10 cellular contexts compared by ENCODE assay signal in the genomic region with DNA sequence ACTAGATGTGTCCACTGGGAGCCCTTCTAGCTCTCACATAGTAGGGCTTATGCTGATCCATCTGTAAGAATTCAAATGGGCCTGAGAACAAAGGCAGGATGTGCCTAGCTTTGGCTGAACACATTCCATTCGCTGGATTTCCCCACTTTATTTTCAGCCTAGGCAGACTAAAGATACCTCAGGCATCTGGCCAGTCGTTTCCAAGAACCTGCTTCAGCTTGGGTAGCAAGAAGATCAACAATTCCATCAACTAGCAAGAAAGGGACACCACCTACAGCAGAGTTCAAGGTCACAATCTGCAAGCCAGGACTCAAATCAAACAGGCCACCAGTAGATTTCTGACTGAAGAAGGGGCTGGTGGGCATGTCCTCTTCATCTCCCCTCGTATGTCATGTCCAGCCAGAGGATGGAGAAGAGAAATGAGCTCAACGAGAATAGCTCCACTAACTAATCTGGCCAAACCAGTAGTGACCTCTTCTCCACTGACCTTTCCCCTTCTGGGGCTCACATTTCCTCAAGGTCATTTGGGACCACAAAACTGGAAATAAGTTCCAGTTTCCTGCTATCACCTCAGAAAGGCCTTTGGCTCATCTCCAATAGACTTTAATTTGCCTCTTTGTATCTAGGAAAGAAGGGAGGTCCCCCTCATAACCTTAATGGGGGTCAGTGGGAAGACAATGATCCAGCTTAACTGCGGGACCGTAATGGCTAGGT. TPM values are rescaled to one million over a fixed set of nuclear protein-coding genes. Genes with fewer than 3 reads are reported as not detected.
A peak's percentile ranks its signal among the peaks of the same experiment; 100 is the strongest.
DNase-seq lines count a peak whose midpoint lies in the region; ATAC-seq and TF ChIP-seq lines count a peak whose summit lies in the region.
"Had no signal": no experiment of that assay in that cellular context is flagged by ENCODE, and none has a peak within 500 bp of the region (broad histone marks: within the 10 kb centered on the region; RNA-seq: fewer than 3 reads in every experiment).

No MANE protein-coding gene starts in this region.

- no peak overlapping the region for H4K91ac ChIP-seq in mesenchymal stem cell (ENCODE audit: low read length)

- peaks cover 33% of the 10 kb centered on the region for H3K4me1 Mint-ChIP-seq in activated CD8-positive, alpha-beta T cell treated with anti-CD3 and anti-CD28 coated beads, Interleukin-2, amount 10 ng/mL, durations not matched to agents 7 days and 5 days (ENCODE audit: low read depth)
- H3K4me1 Mint-ChIP-seq in activated CD8-positive, alpha-beta T cell treated with anti-CD3 and anti-CD28 coated beads for 36 hours (ENCODE audit: low read depth) = peaks cover 49% of the 10 kb centered on the region

- no peak overlapping the region for H2AFZ ChIP-seq in mesenchymal stem cell (ENCODE audit: low read depth, low read length)

- POLR2A ChIA-PET in activated CD8-positive, alpha-beta T cell treated with anti-CD3 and anti-CD28 coated beads, Interleukin-2, amount 10 ng/mL, durations not matched to agents 7 days and 5 days (lab: Charles Lee) = interaction anchor here (6.4 to 8.1 kb wide), 2 partner anchors 11 to 18 kb away, joined by 58 to 373 read pairs; a partner anchor contains a TSS
- POLR2A ChIA-PET in activated CD8-positive, alpha-beta T cell treated with anti-CD3 and anti-CD28 coated beads for 36 hours (lab: Charles Lee) = interaction anchor here (0.8 to 14.1 kb wide), 6 partner anchors 11 to 70 kb away, joined by 3 to 446 read pairs (median 7); a partner anchor contains a TSS

- H2BK12ac ChIP-seq in mesenchymal stem cell (ENCODE audit: low read length in 2 of 2) = peak overlapping the region; percentile 7 to 79

- CTCF ChIA-PET in activated CD8-positive, alpha-beta T cell treated with anti-CD3 and anti-CD28 coated beads, Interleukin-2, amount 10 ng/mL, durations not matched to agents 7 days and 5 days (lab: Charles Lee) = interaction anchor here (0.8 to 8.7 kb wide), 4 partner anchors 11 to 57 kb away, joined by 3 to 269 read pairs (median 120); a partner anchor contains a TSS
- CTCF ChIA-PET in activated CD8-positive, alpha-beta T cell treated with anti-CD3 and anti-CD28 coated beads for 36 hours (lab: Charles Lee) = interaction anchor here (1.2 to 8.7 kb wide), 5 partner anchors 10 to 136 kb away, joined by 4 to 247 read pairs (median 13); a partner anchor contains a TSS

- no peak for TF ChIP-seq CTCF in activated CD8-positive, alpha-beta T cell treated with anti-CD3 and anti-CD28 coated beads for 36 hours (IDR thresholded peaks at IDR 0.05)
- TF ChIP-seq CTCF in testis (IDR thresholded peaks at IDR 0.05) = no peak

- no peak overlapping the region for H3K9ac ChIP-seq in mesenchymal stem cell (ENCODE audit: low read length)

- H2BK5ac ChIP-seq in mesenchymal stem cell (ENCODE audit: low read depth, low read length, poor library complexity, severe bottlenecking) = no peak overlapping the region

- H3K4me3 ChIP-seq in mesenchymal stem cell (ENCODE audit: insufficient read depth in 1 of 2, low read depth in 1 of 2, low read length in 2 of 2) (no peak overlapping the region), testis (no peak overlapping the region)

- ATAC-seq in activated CD8-positive, alpha-beta T cell treated with anti-CD3 and anti-CD28 coated beads, Interleukin-2, amount 10 ng/mL, durations not matched to agents 7 days and 5 days = no peak
- ATAC-seq in activated CD8-positive, alpha-beta T cell treated with anti-CD3 and anti-CD28 coated beads for 36 hours = no peak
- no peak for ATAC-seq in GM18502 (IDR thresholded peaks at IDR 0.05; ENCODE audit: poor library complexity, unreplicated experiment)
- ATAC-seq in HG03469 (IDR thresholded peaks at IDR 0.05; ENCODE audit: unreplicated experiment) = no peak

- intact Hi-C loops in activated CD8-positive, alpha-beta T cell treated with anti-CD3 and anti-CD28 coated beads for 36 hours (cut with micrococcal nuclease) = no loop called here
- intact Hi-C loops in testis (cut with DNase I; ENCODE audit: low total_unique reads) = no loop called here

- no peak overlapping the region for H3K4ac ChIP-seq in mesenchymal stem cell (ENCODE audit: low read depth in 1 of 2, low read length in 2 of 2)

- H3K18ac ChIP-seq in mesenchymal stem cell (ENCODE audit: low read depth in 1 of 2, low read length in 2 of 2) = no peak overlapping the region

- H3K79me1 ChIP-seq in mesenchymal stem cell (replicated peaks; ENCODE audit: low read length, poor library complexity, severe bottlenecking) = peaks cover 2% of the 10 kb centered on the region

- H3K23ac ChIP-seq in mesenchymal stem cell (ENCODE audit: low read length in 2 of 2) = no peak overlapping the region

- H3K27ac ChIP-seq in caudate nucleus (ENCODE audit: low read depth, low read length) (peak overlapping the region; percentile 71), mesenchymal stem cell (ENCODE audit: low read length, poor library complexity, severe bottlenecking) (no peak overlapping the region), testis (peak overlapping the region; percentile 14 to 90)

- no peaks in the 10 kb centered on the region for H3K27me3 Mint-ChIP-seq in activated CD8-positive, alpha-beta T cell treated with anti-CD3 and anti-CD28 coated beads, Interleukin-2, amount 10 ng/mL, durations not matched to agents 7 days and 5 days (ENCODE audit: low read depth)
- no peaks in the 10 kb centered on the region for H3K27me3 Mint-ChIP-seq in activated CD8-positive, alpha-beta T cell treated with anti-CD3 and anti-CD28 coated beads for 36 hours

- DNase-seq in activated CD8-positive, alpha-beta T cell treated with anti-CD3 and anti-CD28 coated beads, Interleukin-2, amount 10 ng/mL, durations not matched to agents 7 days and 5 days = no peak
- DNase-seq in activated CD8-positive, alpha-beta T cell treated with anti-CD3 and anti-CD28 coated beads for 36 hours = no peak
- DNase-seq in caudate nucleus (lab: John Stamatoyannopoulos, UW) (no peak), mesenchymal stem cell (no peak), testis (no peak), H4 (ENCODE audit: low spot score) (no peak)
- DNase-seq: activated gamma-delta T cell, NCI-H2029 treated with DMSO at 0.1 percent for 48 hours had no signal

- H3K27me3 ChIP-seq in mesenchymal stem cell (ENCODE audit: control insufficient read depth in 1 of 2, insufficient read depth in 1 of 2, low read length in 2 of 2) (no peaks in the 10 kb centered on the region), testis (no peaks in the 10 kb centered on the region)

- peak overlapping the region; percentile 26 for H3K27ac Mint-ChIP-seq in activated CD8-positive, alpha-beta T cell treated with anti-CD3 and anti-CD28 coated beads, Interleukin-2, amount 10 ng/mL, durations not matched to agents 7 days and 5 days
- no peak overlapping the region for H3K27ac Mint-ChIP-seq in activated CD8-positive, alpha-beta T cell treated with anti-CD3 and anti-CD28 coated beads for 36 hours

- no peak overlapping the region for H3K14ac ChIP-seq in mesenchymal stem cell (ENCODE audit: low read length in 2 of 2)

- H2BK15ac ChIP-seq in mesenchymal stem cell (ENCODE audit: low read depth, poor library complexity, severe bottlenecking) = no peak overlapping the region

- no peak overlapping the region for H4K8ac ChIP-seq in mesenchymal stem cell (ENCODE audit: low read length)

- 95% methylated on average over 6 of the region's 6 CpGs for WGBS in mesenchymal stem cell
- 60 to 62% methylated on average over 6 of the region's 6 CpGs for WGBS in testis, 2 donors

- H3K9me3 ChIP-seq in mesenchymal stem cell (ENCODE audit: control insufficient read depth, low read length) (no peaks in the 10 kb centered on the region), testis (no peaks in the 10 kb centered on the region)

- no peak overlapping the region for H2BK120ac ChIP-seq in mesenchymal stem cell (ENCODE audit: low read depth, low read length)

- peak overlapping the region; percentile 9 for H2AK5ac ChIP-seq in mesenchymal stem cell (ENCODE audit: low read length, severe bottlenecking)

- H3K4me2 ChIP-seq in mesenchymal stem cell (ENCODE audit: low read length, poor library complexity, severe bottlenecking) = no peak overlapping the region

- no peaks in the 10 kb centered on the region for H3K9me3 Mint-ChIP-seq in activated CD8-positive, alpha-beta T cell treated with anti-CD3 and anti-CD28 coated beads, Interleukin-2, amount 10 ng/mL, durations not matched to agents 7 days and 5 days (ENCODE audit: insufficient read depth)
- H3K9me3 Mint-ChIP-seq in activated CD8-positive, alpha-beta T cell treated with anti-CD3 and anti-CD28 coated beads for 36 hours = no peaks in the 10 kb centered on the region

- no peak overlapping the region for H3K4me3 Mint-ChIP-seq in activated CD8-positive, alpha-beta T cell treated with anti-CD3 and anti-CD28 coated beads, Interleukin-2, amount 10 ng/mL, durations not matched to agents 7 days and 5 days
- H3K4me3 Mint-ChIP-seq in activated CD8-positive, alpha-beta T cell treated with anti-CD3 and anti-CD28 coated beads for 36 hours = no peak overlapping the region

- H3K36me3 ChIP-seq in mesenchymal stem cell (ENCODE audit: control insufficient read depth in 1 of 2, insufficient read depth in 2 of 2, low read depth in 1 of 2, low read length in 2 of 2) = peaks cover 0 to 5% of the 10 kb centered on the region in 2 experiments
- no peaks in the 10 kb centered on the region for H3K36me3 ChIP-seq in testis (ENCODE audit: low read depth, missing control alignments)

- H3K4me1 ChIP-seq in mesenchymal stem cell (ENCODE audit: control insufficient read depth, insufficient read depth, low read depth, low read length) (peaks cover 8% of the 10 kb centered on the region), testis (peaks cover 34% of the 10 kb centered on the region)

- no peak for TF ChIP-seq POLR2A in testis (IDR thresholded peaks at IDR 0.05)

- peaks cover 3% of the 10 kb centered on the region for H3K36me3 Mint-ChIP-seq in activated CD8-positive, alpha-beta T cell treated with anti-CD3 and anti-CD28 coated beads, Interleukin-2, amount 10 ng/mL, durations not matched to agents 7 days and 5 days (ENCODE audit: low read depth)
- no peaks in the 10 kb centered on the region for H3K36me3 Mint-ChIP-seq in activated CD8-positive, alpha-beta T cell treated with anti-CD3 and anti-CD28 coated beads for 36 hours (ENCODE audit: low read depth)

RNA-seq across cellular contexts. Expression of a gene that starts 14.2 kb away (rescaled TPM):
- total RNA-seq in activated CD8-positive, alpha-beta T cell treated with anti-CD3 and anti-CD28 coated beads, Interleukin-2, amount 10 ng/mL, durations not matched to agents 7 days and 5 days = 100 to 1,000 TPM; 190 to 195 TPM
- 100 to 1,000 TPM; 130 to 134 TPM for total RNA-seq in activated CD8-positive, alpha-beta T cell treated with anti-CD3 and anti-CD28 coated beads for 36 hours
- polyA plus RNA-seq in mesenchymal stem cell (2013, experiment 1 of 2) = 161 TPM
- polyA plus RNA-seq in mesenchymal stem cell (2013, experiment 2 of 2) = 167 TPM
- 100 to 1,000 TPM; 268 to 328 TPM for total RNA-seq in testis
- polyA plus RNA-seq in testis (ENCODE audit: insufficient read depth, low read depth, low replicate concordance) = 274 TPM
- 101 and 102 TPM in 2 replicates for total RNA-seq in H4 (2014; rRNA removed; shearing (Covaris generic))

RNA-seq across cellular contexts. Expression of a gene that starts 17.7 kb away (rescaled TPM):
- total RNA-seq in activated CD8-positive, alpha-beta T cell treated with anti-CD3 and anti-CD28 coated beads, Interleukin-2, amount 10 ng/mL, durations not matched to agents 7 days and 5 days = 10 to 100 TPM; 25.0 to 26.5 TPM
- 10 to 100 TPM; 22.3 to 23.3 TPM for total RNA-seq in activated CD8-positive, alpha-beta T cell treated with anti-CD3 and anti-CD28 coated beads for 36 hours
- polyA plus RNA-seq in mesenchymal stem cell (2013, experiment 1 of 2) = 31.1 TPM
- 32.3 TPM for polyA plus RNA-seq in mesenchymal stem cell (2013, experiment 2 of 2)
- 10 to 100 TPM; 20.9 to 23.5 TPM for total RNA-seq in testis
- polyA plus RNA-seq in testis (ENCODE audit: insufficient read depth, low read depth, low replicate concordance) = 37.9 TPM
- total RNA-seq in H4 (2014; rRNA removed; shearing (Covaris generic)) = 16.9 and 21.2 TPM in 2 replicates

RNA-seq across cellular contexts. Expression of a gene that starts 17.8 kb away (rescaled TPM):
- total RNA-seq in activated CD8-positive, alpha-beta T cell treated with anti-CD3 and anti-CD28 coated beads, Interleukin-2, amount 10 ng/mL, durations not matched to agents 7 days and 5 days = 1 to 10 TPM; 1.8 to 2.4 TPM
- 1 to 10 TPM; 6.6 to 7.7 TPM for total RNA-seq in activated CD8-positive, alpha-beta T cell treated with anti-CD3 and anti-CD28 coated beads for 36 hours
- polyA plus RNA-seq in mesenchymal stem cell (2013, experiment 1 of 2) = 4.4 TPM
- 4.4 TPM for polyA plus RNA-seq in mesenchymal stem cell (2013, experiment 2 of 2)
- total RNA-seq in testis = under 1 TPM; 0.31 to 0.43 TPM
- polyA plus RNA-seq in testis (ENCODE audit: insufficient read depth, low read depth, low replicate concordance) = 0.51 TPM
- total RNA-seq in H4 (2014; rRNA removed; shearing (Covaris generic)) = 0.54 and 0.70 TPM in 2 replicates

RNA-seq across cellular contexts. Expression of a gene that starts 24.4 kb away (rescaled TPM):
- total RNA-seq in activated CD8-positive, alpha-beta T cell treated with anti-CD3 and anti-CD28 coated beads, Interleukin-2, amount 10 ng/mL, durations not matched to agents 7 days and 5 days = 10 to 100 TPM; 45.8 to 48.4 TPM
- 10 to 100 TPM; 41.5 to 43.6 TPM for total RNA-seq in activated CD8-positive, alpha-beta T cell treated with anti-CD3 and anti-CD28 coated beads for 36 hours
- 30.0 TPM for polyA plus RNA-seq in mesenchymal stem cell (2013, experiment 1 of 2)
- polyA plus RNA-seq in mesenchymal stem cell (2013, experiment 2 of 2) = 29.8 TPM
- total RNA-seq in testis = 10 to 100 TPM; 15.8 to 20.6 TPM
- 16.6 TPM for polyA plus RNA-seq in testis (ENCODE audit: insufficient read depth, low read depth, low replicate concordance)
- total RNA-seq in H4 (2014; rRNA removed; shearing (Covaris generic)) = 15.1 and 18.7 TPM in 2 replicates

RNA-seq across cellular contexts. Expression of a gene that starts 39.4 kb away (rescaled TPM):
- total RNA-seq in activated CD8-positive, alpha-beta T cell treated with anti-CD3 and anti-CD28 coated beads, Interleukin-2, amount 10 ng/mL, durations not matched to agents 7 days and 5 days = not detected
- total RNA-seq in activated CD8-positive, alpha-beta T cell treated with anti-CD3 and anti-CD28 coated beads for 36 hours = not detected
- polyA plus RNA-seq in mesenchymal stem cell (2013, experiment 1 of 2) = not detected
- polyA plus RNA-seq in mesenchymal stem cell (2013, experiment 2 of 2) = not detected
- under 1 TPM in 1 of 2 donors, not detected in 1; 0.43 TPM for total RNA-seq in testis
- polyA plus RNA-seq in testis (ENCODE audit: insufficient read depth, low read depth, low replicate concordance) = 7.7 TPM
- not detected in 2 replicates for total RNA-seq in H4 (2014; rRNA removed; shearing (Covaris generic))
